20 cellular contexts compared by ENCODE assay signal in genomic region chr17:75231741-75232464, GRCh38.
"Had no signal": no experiment of that assay in that cellular context is flagged by ENCODE, and none has a peak within 500 bp of the region (broad histone marks: within the 10 kb centered on the region; RNA-seq: fewer than 3 reads in every experiment).

No MANE protein-coding gene starts in this region.

- H3K4me3 ChIP-seq: coronary artery, dorsolateral prefrontal cortex, heart right ventricle, spleen, uterus had no signal

- H3K9me3 Mint-ChIP-seq: naive thymus-derived CD4-positive, alpha-beta T cell; nephron progenitor cell; stimulated activated naive B cell treated with anti-CD40 and anti-IgM and Interleukin-4, amounts not matched to agents 10 μg/mL and 1 μg/mL and 100 μg/mL, for 72 hours had no signal

- ATAC-seq: esophagus mucosa; heart right ventricle; left lobe of liver; naive thymus-derived CD4-positive, alpha-beta T cell; sciatic nerve; stimulated activated naive B cell treated with anti-CD40 and anti-IgM and Interleukin-4, amounts not matched to agents 10 μg/mL and 1 μg/mL and 100 μg/mL, for 72 hours had no signal

- H3K27ac ChIP-seq: coronary artery, heart right ventricle, spleen, uterus had no signal

- DNase-seq: effector CD8-positive, alpha-beta T cell; heart right ventricle; hypothalamus; mammary epithelial cell; naive thymus-derived CD4-positive, alpha-beta T cell; nephron progenitor cell; spleen; stimulated activated CD4-positive, alpha-beta T cell treated with anti-CD3 and anti-CD28 coated beads, Interleukin-15, amount 100 ng/mL, for 24 hours; stimulated activated CD4-positive, alpha-beta T cell treated with anti-CD3 and anti-CD28 coated beads, Interleukin-1b, Interleukin-23, amount 100 ng/mL, for 48 hours; stimulated activated CD4-positive, alpha-beta T cell treated with anti-CD3 and anti-CD28 coated beads, Interleukin-4, amount 100 ng/mL, for 24 hours; stimulated activated naive B cell treated with anti-CD40 and anti-IgM and Interleukin-4, amounts not matched to agents 10 μg/mL and 1 μg/mL and 100 μg/mL, for 72 hours; trophoblast cell; uterus had no signal

- H3K27me3 Mint-ChIP-seq: naive thymus-derived CD4-positive, alpha-beta T cell; stimulated activated naive B cell treated with anti-CD40 and anti-IgM and Interleukin-4, amounts not matched to agents 10 μg/mL and 1 μg/mL and 100 μg/mL, for 72 hours had no signal

- H3K4me1 ChIP-seq: uterus had no signal

- H3K4me1 Mint-ChIP-seq: naive thymus-derived CD4-positive, alpha-beta T cell; nephron progenitor cell had no signal

- FAIRE-seq: frontal cortex, islet of Langerhans had no signal

- H3K4me3 Mint-ChIP-seq: naive thymus-derived CD4-positive, alpha-beta T cell; nephron progenitor cell; stimulated activated naive B cell treated with anti-CD40 and anti-IgM and Interleukin-4, amounts not matched to agents 10 μg/mL and 1 μg/mL and 100 μg/mL, for 72 hours had no signal

- H3K9me3 ChIP-seq: heart right ventricle, spleen, uterus had no signal

- H3K36me3 ChIP-seq: uterus had no signal

- H3K27me3 ChIP-seq: dorsolateral prefrontal cortex, heart right ventricle, spleen, uterus had no signal
